27 cellular contexts compared by ENCODE assay signal in genomic region chr3:151491525-151491924, GRCh38. TPM values are rescaled to one million over a fixed set of nuclear protein-coding genes. Genes with fewer than 3 reads are reported as not detected.
"Had no signal": no experiment of that assay in that cellular context is flagged by ENCODE, and none has a peak within 500 bp of the region (broad histone marks: within the 10 kb centered on the region; RNA-seq: fewer than 3 reads in every experiment).

No MANE protein-coding gene starts in this region.

- H3K4me3 Mint-ChIP-seq: memory B cell; mesothelial cell of epicardium; natural killer cell; neural crest cell; stimulated activated memory B cell treated with anti-CD40 and anti-IgM and Interleukin-4, amounts not matched to agents 10 μg/mL and 1 μg/mL and 100 μg/mL, for 72 hours; stimulated activated naive CD8-positive, alpha-beta T cell treated with anti-CD3 and anti-CD28 coated beads, Interleukin-15, Interleukin-2, amounts not matched to agents 100 ng/mL and 50 ng/mL, for 24 hours had no signal

- H3K27me3 Mint-ChIP-seq: progenitor cell of endocrine pancreas had no signal

- H3K4me1 Mint-ChIP-seq: memory B cell; mesothelial cell of epicardium; natural killer cell; neural crest cell; stimulated activated memory B cell treated with anti-CD40 and anti-IgM and Interleukin-4, amounts not matched to agents 10 μg/mL and 1 μg/mL and 100 μg/mL, for 72 hours had no signal

- DNase-seq: cortex of kidney; dorsolateral prefrontal cortex; effector memory CD4-positive, alpha-beta T cell; esophagus squamous epithelium; foreskin fibroblast; glutamatergic neuron; islet precursor cell; lower lobe of right lung; natural killer cell; nucleus accumbens; pancreas; right lobe of liver; spleen; stimulated activated CD4-positive, alpha-beta T cell treated with anti-CD3 and anti-CD28 coated beads, Interleukin-15, amount 100 ng/mL, for 24 hours; stimulated activated CD4-positive, alpha-beta T cell treated with anti-CD3 and anti-CD28 coated beads, Interleukin-1b, Interleukin-23, amount 100 ng/mL, for 48 hours; stimulated activated CD4-positive, alpha-beta T cell treated with anti-CD3 and anti-CD28 coated beads, Interleukin-4, amount 100 ng/mL, for 24 hours; tibial artery; upper lobe of left lung; uterus had no signal

- H3K4me1 ChIP-seq: esophagus squamous epithelium, gastroesophageal sphincter, lower lobe of right lung, pancreas, right lobe of liver, spleen, tibial artery, upper lobe of left lung, uterus had no signal

- H3K4me3 ChIP-seq: dorsolateral prefrontal cortex, esophagus squamous epithelium, gastroesophageal sphincter, lower lobe of right lung, pancreas, right lobe of liver, spleen, tibial artery, upper lobe of left lung, uterus had no signal

- H3K36me3 ChIP-seq: esophagus squamous epithelium, gastroesophageal sphincter, lower lobe of right lung, pancreas, right lobe of liver, spleen, tibial artery, upper lobe of left lung, uterus had no signal

- H3K9me3 Mint-ChIP-seq: natural killer cell had no signal

- H3K27ac ChIP-seq: dorsolateral prefrontal cortex, esophagus squamous epithelium, gastroesophageal sphincter, lower lobe of right lung, pancreas, right lobe of liver, spleen, tibial artery, upper lobe of left lung, uterus had no signal

- H3K9me3 ChIP-seq: esophagus squamous epithelium, gastroesophageal sphincter, lower lobe of right lung, pancreas, right lobe of liver, tibial artery, upper lobe of left lung, uterus had no signal

- H3K27me3 ChIP-seq: dorsolateral prefrontal cortex, esophagus squamous epithelium, gastroesophageal sphincter, pancreas, right lobe of liver, spleen, tibial artery, upper lobe of left lung, uterus had no signal

- ATAC-seq: gastroesophageal sphincter; left lobe of liver; lower lobe of right lung; natural killer cell; pancreas; right lobe of liver; stimulated activated memory B cell treated with anti-CD40 and anti-IgM and Interleukin-4, amounts not matched to agents 10 μg/mL and 1 μg/mL and 100 μg/mL, for 72 hours had no signal

- H3K27ac Mint-ChIP-seq: memory B cell; mesothelial cell of epicardium; natural killer cell; progenitor cell of endocrine pancreas; stimulated activated memory B cell treated with anti-CD40 and anti-IgM and Interleukin-4, amounts not matched to agents 10 μg/mL and 1 μg/mL and 100 μg/mL, for 72 hours; stimulated activated naive CD8-positive, alpha-beta T cell treated with anti-CD3 and anti-CD28 coated beads, Interleukin-15, Interleukin-2, amounts not matched to agents 100 ng/mL and 50 ng/mL, for 24 hours had no signal

- H3K36me3 Mint-ChIP-seq: memory B cell; mesothelial cell of epicardium; natural killer cell; stimulated activated memory B cell treated with anti-CD40 and anti-IgM and Interleukin-4, amounts not matched to agents 10 μg/mL and 1 μg/mL and 100 μg/mL, for 72 hours had no signal

RNA-seq across cellular contexts. Expression of gene IGSF10, which starts 30.7 kb away (rescaled TPM):
- total RNA-seq: neural crest cell had no signal
